9 cellular contexts compared by ENCODE assay signal in genomic region chr14:105091335-105092123, GRCh38. TPM values are rescaled to one million over a fixed set of nuclear protein-coding genes. Genes with fewer than 3 reads are reported as not detected.
DNase-seq lines count a peak whose midpoint lies in the region; ATAC-seq and TF ChIP-seq lines count a peak whose summit lies in the region.
"Had no signal": no experiment of that assay in that cellular context is flagged by ENCODE, and none has a peak within 500 bp of the region (broad histone marks: within the 10 kb centered on the region; RNA-seq: fewer than 3 reads in every experiment).

No MANE protein-coding gene starts in this region.

- H3K27ac Mint-ChIP-seq in progenitor cell of endocrine pancreas = no peak overlapping the region
- H3K27ac Mint-ChIP-seq: stimulated activated naive CD8-positive, alpha-beta T cell treated with anti-CD3 and anti-CD28 coated beads, Interleukin-15, amount 100 ng/mL, for 72 hours had no signal

- no peaks in the 10 kb centered on the region for H3K36me3 Mint-ChIP-seq in progenitor cell of endocrine pancreas (ENCODE audit: insufficient read depth)

- DNase-seq in DMS79 (lab: John Stamatoyannopoulos, UW) (peak; percentile 26), fibroblast of the aortic adventitia (ENCODE audit: low read depth) (peak; percentile 19), progenitor cell of endocrine pancreas (ENCODE audit: low spot score, unreplicated experiment) (no peak), DMS53 (lab: John Stamatoyannopoulos, UW) (no peak), SHP77 (lab: John Stamatoyannopoulos, UW) (no peak), NCI-H524 (lab: John Stamatoyannopoulos, UW) (no peak)

- no peaks in the 10 kb centered on the region for H3K9me3 Mint-ChIP-seq in progenitor cell of endocrine pancreas (ENCODE audit: low read depth)
- H3K9me3 Mint-ChIP-seq: stimulated activated naive CD8-positive, alpha-beta T cell treated with anti-CD3 and anti-CD28 coated beads, Interleukin-15, amount 100 ng/mL, for 72 hours had no signal

- peaks cover 17% of the 10 kb centered on the region for H3K4me1 Mint-ChIP-seq in progenitor cell of endocrine pancreas (ENCODE audit: low read depth)

- H3K4me3 Mint-ChIP-seq in progenitor cell of endocrine pancreas (ENCODE audit: low read depth) = peak overlapping the region; percentile 16

- H3K9ac ChIP-seq in OCI-LY3 (ENCODE audit: low read length) = no peak overlapping the region; the same call in 1 of the 2 replicates

- H3K79me2 ChIP-seq in OCI-LY3 (ENCODE audit: low read length) = no peaks in the 10 kb centered on the region; the same call in 1 of the 2 replicates

- H3K27me3 ChIP-seq in OCI-LY3 (ENCODE audit: low read depth, low read length) = no peaks in the 10 kb centered on the region

- H3K9me3 ChIP-seq in OCI-LY3 (ENCODE audit: insufficient read depth, low read length) = no peaks in the 10 kb centered on the region

- peaks cover 2% of the 10 kb centered on the region for H3K27me3 Mint-ChIP-seq in progenitor cell of endocrine pancreas

- H3K36me3 ChIP-seq in OCI-LY3 (replicated peaks; ENCODE audit: low read depth, low read length) = no peaks in the 10 kb centered on the region

- peak overlapping the region; percentile 66 for H3K4me2 ChIP-seq in OCI-LY3 (ENCODE audit: low read length)

- ATAC-seq in GM18907 (IDR thresholded peaks at IDR 0.05; ENCODE audit: unreplicated experiment) = no peak
- ATAC-seq: stimulated activated naive CD8-positive, alpha-beta T cell treated with anti-CD3 and anti-CD28 coated beads, Interleukin-15, amount 100 ng/mL, for 72 hours had no signal

- no peak overlapping the region for H3K27ac ChIP-seq in OCI-LY3 (ENCODE audit: low read length)

- H3K4me1 ChIP-seq in OCI-LY3 (ENCODE audit: low read length) = peaks cover 27% of the 10 kb centered on the region

- no peak overlapping the region for H2AFZ ChIP-seq in OCI-LY3 (ENCODE audit: low read depth, low read length)

- H4K20me1 ChIP-seq in OCI-LY3 (ENCODE audit: insufficient read depth, low read length) = peaks cover 5% of the 10 kb centered on the region; the same call in 1 of the 2 replicates

- H3K4me3 ChIP-seq in OCI-LY3 (ENCODE audit: low read length) (no peak overlapping the region; the same call in 1 of the 2 replicates), fibroblast of the aortic adventitia (ENCODE audit: low read depth, low read length) (no peak overlapping the region)

- TF ChIP-seq CTCF in OCI-LY3 (IDR thresholded peaks at IDR 0.05; ENCODE audit: low read depth, low read length) (no peak), fibroblast of the aortic adventitia (IDR thresholded peaks at IDR 0.05; ENCODE audit: insufficient read depth, low read length) (no peak), progenitor cell of endocrine pancreas (IDR thresholded peaks at IDR 0.05; ENCODE audit: unreplicated experiment) (no peak)

RNA-seq across cellular contexts. Expression of gene GPR132, which starts 26.3 kb away (rescaled TPM):
- 0.09 and 0.16 TPM in 2 replicates for total RNA-seq in fibroblast of the aortic adventitia (ENCODE audit: low replicate concordance)
- 0.57 and 0.69 TPM in 2 replicates for total RNA-seq in progenitor cell of endocrine pancreas

Comparison
In these comparisons a context has a peak if more than half of its experiments do, and no peak if none do; other contexts are left out.
1. DNase-seq: peak in DMS79 (single experiment) and fibroblast of the aortic adventitia (single experiment); none in progenitor cell of endocrine pancreas (single experiment), DMS53 (single experiment), SHP77 (0 of 2) and NCI-H524 (0 of 2).